Comparison of ENCODE assay signal across 17 cellular contexts in the genomic region with DNA sequence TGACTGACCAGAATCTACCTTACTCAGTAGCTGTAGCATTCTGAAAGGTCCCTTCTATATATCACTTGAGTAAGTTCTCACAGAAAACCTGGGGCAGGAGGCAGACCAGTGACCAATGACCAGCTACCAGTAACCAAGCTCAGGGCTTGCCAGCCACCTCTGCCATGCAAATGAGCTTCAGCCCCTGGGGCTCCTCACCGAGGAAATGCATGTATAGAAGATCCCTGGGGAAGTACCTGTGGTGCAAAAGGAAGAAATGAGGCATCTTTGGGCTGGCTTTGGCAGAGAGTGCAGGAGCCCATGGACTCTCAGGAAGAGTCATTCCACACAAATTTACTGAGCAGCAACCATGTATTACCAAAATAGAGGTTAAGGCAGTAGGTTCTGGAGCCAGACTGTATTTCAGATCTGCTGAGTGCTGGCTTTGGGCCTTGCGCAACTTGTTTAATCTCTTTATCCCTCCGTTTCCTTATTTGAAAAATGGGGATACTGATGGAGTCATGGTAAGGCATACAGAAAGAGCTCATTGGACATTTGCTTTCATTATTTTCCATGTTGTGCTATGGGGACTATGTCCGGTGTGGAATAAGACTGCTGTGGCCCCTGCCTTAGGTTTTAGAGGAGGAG. TPM values are rescaled to one million over a fixed set of nuclear protein-coding genes. Genes with fewer than 3 reads are reported as not detected.
DNase-seq lines count a peak whose midpoint lies in the region; ATAC-seq and TF ChIP-seq lines count a peak whose summit lies in the region.
"Had no signal": no experiment of that assay in that cellular context is flagged by ENCODE, and none has a peak within 500 bp of the region (broad histone marks: within the 10 kb centered on the region; RNA-seq: fewer than 3 reads in every experiment).

No MANE protein-coding gene starts in this region.

- TF ChIP-seq CTCF in WERI-Rb-1 (IDR thresholded peaks at IDR 0.05; ENCODE audit: low read depth, low read length), result no peak
- TF ChIP-seq CTCF in testis (IDR thresholded peaks at IDR 0.05), result no peak

- H3K4me3 ChIP-seq in WERI-Rb-1 (ENCODE audit: low read depth, low read length) (no peak overlapping the region), testis (no peak overlapping the region)
- H3K4me3 ChIP-seq: BLaER1, GM23248 had no signal

- ATAC-seq in HG02610 (IDR thresholded peaks at IDR 0.05; ENCODE audit: unreplicated experiment) (peak; percentile 71), esophagus mucosa (peak; percentile 38), GM18909 (IDR thresholded peaks at IDR 0.05; ENCODE audit: poor library complexity, unreplicated experiment) (no peak)

- no peak overlapping the region for H3K27ac ChIP-seq in WERI-Rb-1
- H3K27ac ChIP-seq in testis, result no peak overlapping the region
- H3K27ac ChIP-seq: BLaER1, GM23248, HL-60 had no signal

- H3K27me3 ChIP-seq in WERI-Rb-1 (ENCODE audit: insufficient read depth, low read depth, severe bottlenecking), result peaks cover 61% of the 10 kb centered on the region
- no peaks in the 10 kb centered on the region for H3K27me3 ChIP-seq in testis
- H3K27me3 ChIP-seq: BLaER1 had no signal

- DNase-seq in ELF-1 (ENCODE audit: low read depth, low spot score) (peak; percentile 4), MV-4-11 (lab: John Stamatoyannopoulos, UW) (peak; percentile 33), WERI-Rb-1 (no peak), testis (no peak)
- DNase-seq: 8988T; AML-193; Caco-2; CD8-positive, alpha-beta memory T cell; DND-41; GF-D8; GM23248; H9 had no signal

- TF ChIP-seq POLR2A in testis (IDR thresholded peaks at IDR 0.05), result no peak

- WGBS in testis, 2 donors, result 82 to 83% methylated on average over 4 of the region's 4 CpGs

- H3K4me1 ChIP-seq in testis, result no peaks in the 10 kb centered on the region
- H3K4me1 ChIP-seq: BLaER1, Caco-2 had no signal

- H3K9me3 ChIP-seq in WERI-Rb-1 (ENCODE audit: severe bottlenecking) (no peaks in the 10 kb centered on the region), testis (no peaks in the 10 kb centered on the region)
- H3K9me3 ChIP-seq: Caco-2 had no signal

- no peaks in the 10 kb centered on the region for H3K36me3 ChIP-seq in WERI-Rb-1
- no peaks in the 10 kb centered on the region for H3K36me3 ChIP-seq in testis (ENCODE audit: low read depth, missing control alignments)
- H3K36me3 ChIP-seq: BLaER1 had no signal

- intact Hi-C loops in testis (cut with DNase I; ENCODE audit: low total_unique reads), result no loop called here

RNA-seq across cellular contexts. Expression of gene FAM204A, which starts 41.1 kb away (rescaled TPM):
- total RNA-seq in esophagus mucosa (49.6 TPM), testis (10 to 100 TPM; 51.3 to 68.7 TPM)
- 78.3 TPM for polyA plus RNA-seq in testis (ENCODE audit: insufficient read depth, low read depth, low replicate concordance)

Comparison
In these comparisons a context has a peak if more than half of its experiments do, and no peak if none do; other contexts are left out.
1. DNase-seq: peak in ELF-1 (single experiment) and MV-4-11 (single experiment); none in WERI-Rb-1 (single experiment) and testis (single experiment).